In the genomic region with DNA sequence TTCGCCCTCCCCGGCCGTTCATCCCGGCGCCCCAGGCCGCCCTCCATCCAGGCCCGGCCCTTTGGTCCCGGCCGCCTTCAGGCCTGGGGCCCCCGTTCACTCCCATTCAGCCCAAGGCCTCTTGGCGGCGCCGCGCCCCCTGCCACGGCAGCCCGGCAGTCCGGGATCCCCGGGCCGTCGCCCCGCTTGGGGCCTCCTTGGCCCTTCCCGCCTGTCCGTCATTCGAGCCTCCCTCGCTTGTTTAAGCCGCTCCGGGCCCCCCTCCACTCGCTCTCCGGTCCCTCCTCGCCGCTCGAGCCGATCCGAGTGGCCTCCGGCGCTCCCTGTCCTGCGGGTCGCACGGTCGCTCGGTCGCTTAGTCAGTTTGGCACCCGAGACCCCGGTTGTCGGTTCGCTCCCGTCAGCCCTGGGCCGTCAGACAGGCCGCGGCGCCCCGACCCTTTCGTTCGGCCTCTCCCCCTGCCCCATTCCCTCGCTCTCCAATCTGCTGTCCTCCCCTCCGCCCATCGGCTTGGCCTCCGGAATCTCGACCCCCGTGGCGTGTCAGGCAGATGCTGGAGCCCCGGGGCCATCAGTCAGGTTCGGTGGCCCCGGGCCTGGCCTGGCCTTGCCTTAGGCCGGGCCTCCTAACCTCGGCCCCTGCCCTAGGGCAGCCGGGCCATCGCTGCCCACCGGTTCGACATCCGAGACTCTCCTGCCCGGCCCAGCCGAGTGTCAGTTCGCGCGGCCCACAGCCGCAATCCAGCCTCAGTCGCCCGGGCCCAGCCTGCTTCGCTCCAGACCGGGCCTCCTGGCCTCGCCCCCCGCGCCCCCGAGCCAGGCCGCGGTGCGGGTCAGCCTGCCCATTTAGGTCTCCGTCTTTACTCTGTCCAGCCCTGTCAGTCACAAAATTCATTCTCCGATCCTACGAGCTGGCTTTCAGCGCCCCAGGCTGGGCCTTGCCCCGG, we compare ENCODE assay signal across 8 cellular contexts. TPM values are rescaled to one million over a fixed set of nuclear protein-coding genes. Genes with fewer than 3 reads are reported as not detected.
A peak's percentile ranks its signal among the peaks of the same experiment; 100 is the strongest.
DNase-seq lines count a peak whose midpoint lies in the region; ATAC-seq and TF ChIP-seq lines count a peak whose summit lies in the region.

No MANE protein-coding gene starts in this region.

- H3K4me3 ChIP-seq in esophagus muscularis mucosa = peak overlapping the region; percentile 75 to 99 (median 83)

- WGBS in esophagus muscularis mucosa = under 1% methylated on average over 60 of the region's 93 CpGs

- intact Hi-C loops in esophagus muscularis mucosa (cut with DNase I) = loop anchor here (2.0 kb wide), 1 partner anchor 38 kb away; a partner anchor contains a TSS

- no peak for TF ChIP-seq EP300 in esophagus muscularis mucosa (IDR thresholded peaks at IDR 0.05)

- no peak for TF ChIP-seq POLR2A in esophagus muscularis mucosa (IDR thresholded peaks at IDR 0.05; ENCODE audit: low read depth)

- peak; percentile 38 for ATAC-seq in HG02642 (IDR thresholded peaks at IDR 0.05; ENCODE audit: poor library complexity, unreplicated experiment)
- ATAC-seq in activated T-cell treated with anti-CD3 and anti-CD28 coated beads, Interleukin-2, amount 50 U/mL, for 4 hours = peak; percentile 26 to 38

- H3K4me1 ChIP-seq in esophagus muscularis mucosa = peaks cover 64 to 78% (median 71%) of the 10 kb centered on the region in 4 donors

- H3K27me3 ChIP-seq in esophagus muscularis mucosa = no peaks in the 10 kb centered on the region

- H3K27ac ChIP-seq in esophagus muscularis mucosa (replicated peaks in 1 of 4) = peak overlapping the region; percentile 97 to 100 (median 98)

- peaks cover 14% of the 10 kb centered on the region for H3K36me3 Mint-ChIP-seq in activated T-cell treated with anti-CD3 and anti-CD28 coated beads, Interleukin-2, amount 50 U/mL, for 4 hours (ENCODE audit: insufficient read depth)
- peaks cover 31% of the 10 kb centered on the region for H3K36me3 Mint-ChIP-seq in stimulated activated naive CD8-positive, alpha-beta T cell treated with anti-CD3 and anti-CD28 coated beads, Interleukin-15, Interleukin-2, amounts not matched to agents 100 ng/mL and 50 ng/mL, for 24 hours (ENCODE audit: low read depth)

- H3K4me1 Mint-ChIP-seq in activated T-cell treated with anti-CD3 and anti-CD28 coated beads, Interleukin-2, amount 50 U/mL, for 4 hours (ENCODE audit: low read depth) = peaks cover 33% of the 10 kb centered on the region
- peaks cover 43% of the 10 kb centered on the region for H3K4me1 Mint-ChIP-seq in stimulated activated naive CD8-positive, alpha-beta T cell treated with anti-CD3 and anti-CD28 coated beads, Interleukin-15, Interleukin-2, amounts not matched to agents 100 ng/mL and 50 ng/mL, for 24 hours (ENCODE audit: low read depth)

- peak overlapping the region; percentile 96 for H3K27ac Mint-ChIP-seq in stimulated activated naive CD8-positive, alpha-beta T cell treated with anti-CD3 and anti-CD28 coated beads, Interleukin-15, Interleukin-2, amounts not matched to agents 100 ng/mL and 50 ng/mL, for 24 hours

- H3K36me3 ChIP-seq in esophagus muscularis mucosa = peaks cover 5 to 19% (median 6%) of the 10 kb centered on the region in 4 donors

- peak overlapping the region; percentile 98 for H3K4me3 Mint-ChIP-seq in activated T-cell treated with anti-CD3 and anti-CD28 coated beads, Interleukin-2, amount 50 U/mL, for 4 hours
- peak overlapping the region; percentile 100 for H3K4me3 Mint-ChIP-seq in stimulated activated naive CD8-positive, alpha-beta T cell treated with anti-CD3 and anti-CD28 coated beads, Interleukin-15, Interleukin-2, amounts not matched to agents 100 ng/mL and 50 ng/mL, for 24 hours

- TF ChIP-seq CTCF in esophagus muscularis mucosa (IDR thresholded peaks at IDR 0.05) = peak in 2 of 3 experiments; percentile 13 to 28

- H3K27me3 Mint-ChIP-seq in activated T-cell treated with anti-CD3 and anti-CD28 coated beads, Interleukin-2, amount 50 U/mL, for 4 hours (ENCODE audit: low read depth) = no peaks in the 10 kb centered on the region
- no peaks in the 10 kb centered on the region for H3K27me3 Mint-ChIP-seq in stimulated activated naive CD8-positive, alpha-beta T cell treated with anti-CD3 and anti-CD28 coated beads, Interleukin-15, Interleukin-2, amounts not matched to agents 100 ng/mL and 50 ng/mL, for 24 hours

- peak; percentile 31 for DNase-seq in DMS153 (lab: John Stamatoyannopoulos, UW)
- no peak for DNase-seq in DMS153 treated with DMSO at 0.1 percent for 48 hours (lab: John Stamatoyannopoulos, UW; ENCODE audit: unreplicated experiment)
- DNase-seq in NCI-H69 (lab: John Stamatoyannopoulos, UW) = peak; percentile 55
- peak; percentile 41 for DNase-seq in activated T-cell treated with anti-CD3 and anti-CD28 coated beads, Interleukin-2, amount 50 U/mL, for 4 hours
- DNase-seq in esophagus muscularis mucosa (ENCODE audit: extremely low spot score) = no peak
- peak; percentile 64 for DNase-seq in myocyte (ENCODE audit: low read depth)

- no peaks in the 10 kb centered on the region for H3K9me3 Mint-ChIP-seq in activated T-cell treated with anti-CD3 and anti-CD28 coated beads, Interleukin-2, amount 50 U/mL, for 4 hours
- no peaks in the 10 kb centered on the region for H3K9me3 Mint-ChIP-seq in stimulated activated naive CD8-positive, alpha-beta T cell treated with anti-CD3 and anti-CD28 coated beads, Interleukin-15, Interleukin-2, amounts not matched to agents 100 ng/mL and 50 ng/mL, for 24 hours

- H3K9me3 ChIP-seq in esophagus muscularis mucosa = no peaks in the 10 kb centered on the region

RNA-seq across cellular contexts. Expression of a gene that starts 1.1 kb away (rescaled TPM):
- 10 to 100 TPM; 43.0 to 47.7 (median 45.8) TPM for total RNA-seq in activated T-cell treated with anti-CD3 and anti-CD28 coated beads, Interleukin-2, amount 50 U/mL, for 4 hours
- total RNA-seq in esophagus muscularis mucosa (10 to 100 TPM; 59.0 to 81.1 (median 75.8) TPM), myocyte (97.9 and 104 TPM in 2 replicates)
- polyA plus RNA-seq in myocyte (2012) = 58.6 TPM

RNA-seq across cellular contexts. Expression of a gene that starts 1.1 kb away (rescaled TPM):
- total RNA-seq in activated T-cell treated with anti-CD3 and anti-CD28 coated beads, Interleukin-2, amount 50 U/mL, for 4 hours = 100 to 1,000 TPM; 283 to 366 (median 338) TPM
- total RNA-seq in esophagus muscularis mucosa (100 to 1,000 TPM; 148 to 412 (median 283) TPM), myocyte (345 and 386 TPM in 2 replicates)
- 394 TPM for polyA plus RNA-seq in myocyte (2012)

RNA-seq across cellular contexts. Expression of a gene that starts 38.2 kb away (rescaled TPM):
- total RNA-seq in activated T-cell treated with anti-CD3 and anti-CD28 coated beads, Interleukin-2, amount 50 U/mL, for 4 hours = 10 to 100 TPM; 42.2 to 44.1 (median 44.0) TPM
- 10 to 100 TPM; 14.5 to 20.7 (median 16.2) TPM for total RNA-seq in esophagus muscularis mucosa
- total RNA-seq in myocyte = 11.3 and 12.3 TPM in 2 replicates
- polyA plus RNA-seq in myocyte (2012) = 15.5 TPM

RNA-seq across cellular contexts. Expression of a gene that starts 54.8 kb away (rescaled TPM):
- 10 to 100 TPM; 24.5 to 32.8 (median 28.6) TPM for total RNA-seq in activated T-cell treated with anti-CD3 and anti-CD28 coated beads, Interleukin-2, amount 50 U/mL, for 4 hours
- total RNA-seq in esophagus muscularis mucosa = 1 to 10 TPM in 1 of 4 donors, not detected in 3; 1.2 TPM
- 0.52 and 0.59 TPM in 2 replicates for total RNA-seq in myocyte
- 0.30 TPM for polyA plus RNA-seq in myocyte (2012)

Comparison
In these comparisons a context has a peak if more than half of its experiments do, and no peak if none do; other contexts are left out.
1. DNase-seq: peak in DMS153 (single experiment), NCI-H69 (single experiment), activated T-cell treated with anti-CD3 and anti-CD28 coated beads, Interleukin-2, amount 50 U/mL, for 4 hours (single experiment) and myocyte (single experiment); none in DMS153 treated with DMSO at 0.1 percent for 48 hours (single experiment) and esophagus muscularis mucosa (single experiment).